ENCODE assay signal across 32 cellular contexts in genomic region chr3:14240366-14240765, GRCh38.
"Had no signal": no experiment of that assay in that cellular context is flagged by ENCODE, and none has a peak within 500 bp of the region (broad histone marks: within the 10 kb centered on the region; RNA-seq: fewer than 3 reads in every experiment).

No MANE protein-coding gene starts in this region.

- H3K4me1 ChIP-seq: ascending aorta had no signal

- H3K36me3 ChIP-seq: ascending aorta, cardiac muscle cell, WERI-Rb-1 had no signal

- DNase-seq: activated CD4-positive, alpha-beta memory T cell treated with anti-CD3 and anti-CD28 coated beads, Interleukin-2, amount 10 ng/mL, durations not matched to agents 7 days and 5 days; activated CD4-positive, alpha-beta T cell treated with anti-CD3 and anti-CD28 coated beads for 1 hour; activated CD4-positive, alpha-beta T cell treated with anti-CD3 and anti-CD28 coated beads for 36 hours; activated CD4-positive, alpha-beta T cell treated with anti-CD3 and anti-CD28 coated beads for 48 hours; activated CD4-positive, alpha-beta T cell treated with anti-CD3 and anti-CD28 coated beads, Interleukin-2, amount 10 ng/mL, durations not matched to agents 7 days and 5 days; activated CD4-positive, alpha-beta T cell treated with anti-CD3 and anti-CD28 coated beads, Interleukin-2, amount 50 U/mL, for 48 hours; activated CD4-positive, CD25-positive, alpha-beta regulatory T cell; activated CD8-positive, alpha-beta memory T cell treated with anti-CD3 and anti-CD28 coated beads for 24 hours; activated CD8-positive, alpha-beta memory T cell treated with anti-CD3 and anti-CD28 coated beads, Interleukin-2, amount 10 ng/mL, durations not matched to agents 7 days and 5 days; activated CD8-positive, alpha-beta memory T cell treated with anti-CD3 and anti-CD28 coated beads, Interleukin-2, amount 50 U/mL, for 48 hours; activated CD8-positive, alpha-beta T cell treated with anti-CD3 and anti-CD28 coated beads, Interleukin-2, amount 10 ng/mL, durations not matched to agents 7 days and 5 days; activated effector memory CD4-positive, alpha-beta T cell treated with Interleukin-2 at 50 U/mL for 16 hours; activated gamma-delta T cell; activated naive CD4-positive, alpha-beta T cell treated with anti-CD3 and anti-CD28 coated beads, Interleukin-2, amount 10 ng/mL, durations not matched to agents 7 days and 5 days; activated naive CD4-positive, alpha-beta T cell treated with Interleukin-2 at 50 U/mL for 16 hours; activated naive CD8-positive, alpha-beta T cell treated with anti-CD3 and anti-CD28 coated beads, Interleukin-2, amount 10 ng/mL, durations not matched to agents 7 days and 5 days; activated naive CD8-positive, alpha-beta T cell treated with anti-CD3 and anti-CD28 coated beads, Interleukin-2, amount 50 U/mL, for 24 hours; activated T-cell treated with anti-CD3 and anti-CD28 coated beads, Interleukin-2, amount 50 U/mL, for 24 hours; activated T-cell treated with anti-CD3 and anti-CD28 coated beads, Interleukin-2, amount 50 U/mL, for 48 hours; amygdala; anterior cingulate cortex; caudate nucleus; cerebellar nuclear complex; T-helper 1 cell; T-helper 2 cell; T-helper 9 cell; WERI-Rb-1 had no signal

- ATAC-seq: activated CD4-positive, alpha-beta T cell treated with anti-CD3 and anti-CD28 coated beads for 36 hours; activated CD4-positive, CD25-positive, alpha-beta regulatory T cell treated with anti-CD3 and anti-CD28 coated beads, Interleukin-2, amount 50 U/mL, for 24 hours; activated CD8-positive, alpha-beta memory T cell treated with anti-CD3 and anti-CD28 coated beads, Interleukin-2, amount 10 ng/mL, durations not matched to agents 7 days and 5 days; activated CD8-positive, alpha-beta T cell treated with anti-CD3 and anti-CD28 coated beads, Interleukin-2, amount 10 ng/mL, durations not matched to agents 7 days and 5 days; activated naive CD8-positive, alpha-beta T cell treated with anti-CD3 and anti-CD28 coated beads, Interleukin-2, amount 50 U/mL, for 24 hours; WTC11 had no signal

- H3K27me3 ChIP-seq: ascending aorta had no signal

- H3K9me3 ChIP-seq: ascending aorta had no signal

- FAIRE-seq: bronchial epithelial cell had no signal

- H3K27ac ChIP-seq: ascending aorta, cardiac muscle cell, WERI-Rb-1 had no signal

- H3K4me3 ChIP-seq: ascending aorta, cardiac muscle cell had no signal
